1 cellular context compared by ENCODE assay signal in the genomic region with DNA sequence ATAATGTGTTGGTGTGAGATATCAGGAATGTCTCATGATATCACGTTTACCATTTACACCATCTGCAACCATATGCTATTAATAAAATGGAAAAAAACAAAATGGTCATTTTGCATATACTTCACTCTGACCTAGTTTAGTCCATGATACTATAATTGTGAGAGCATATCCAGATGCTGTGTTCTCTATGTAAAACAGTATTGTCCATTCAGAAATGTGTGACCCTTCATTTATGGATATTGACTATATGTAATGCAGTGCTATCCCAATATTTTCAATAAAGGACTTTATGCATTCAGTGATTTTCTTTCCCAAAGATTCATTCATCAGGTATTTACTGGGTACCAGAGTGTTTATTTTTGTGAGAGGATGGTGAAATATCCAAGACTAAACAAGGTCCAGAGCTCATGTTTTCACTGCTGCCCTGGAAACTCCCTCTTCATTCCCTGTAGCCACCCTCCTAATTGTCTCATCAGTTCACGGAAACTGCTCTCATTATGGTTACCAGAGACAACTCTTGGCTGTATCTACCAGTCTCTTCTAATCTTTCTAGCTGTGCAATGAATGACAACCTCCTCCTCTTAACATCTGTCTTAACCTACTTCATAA.
A peak's percentile ranks its signal among the peaks of the same experiment; 100 is the strongest.
TF ChIP-seq lines count a peak whose summit lies in the region.

No MANE protein-coding gene starts in this region.

TF ChIP-seq in A549, 52 proteins besides CTCF, POLR2A, EP300 and RAD21 (continued from another document):
- TF ChIP-seq, protein P1, sequence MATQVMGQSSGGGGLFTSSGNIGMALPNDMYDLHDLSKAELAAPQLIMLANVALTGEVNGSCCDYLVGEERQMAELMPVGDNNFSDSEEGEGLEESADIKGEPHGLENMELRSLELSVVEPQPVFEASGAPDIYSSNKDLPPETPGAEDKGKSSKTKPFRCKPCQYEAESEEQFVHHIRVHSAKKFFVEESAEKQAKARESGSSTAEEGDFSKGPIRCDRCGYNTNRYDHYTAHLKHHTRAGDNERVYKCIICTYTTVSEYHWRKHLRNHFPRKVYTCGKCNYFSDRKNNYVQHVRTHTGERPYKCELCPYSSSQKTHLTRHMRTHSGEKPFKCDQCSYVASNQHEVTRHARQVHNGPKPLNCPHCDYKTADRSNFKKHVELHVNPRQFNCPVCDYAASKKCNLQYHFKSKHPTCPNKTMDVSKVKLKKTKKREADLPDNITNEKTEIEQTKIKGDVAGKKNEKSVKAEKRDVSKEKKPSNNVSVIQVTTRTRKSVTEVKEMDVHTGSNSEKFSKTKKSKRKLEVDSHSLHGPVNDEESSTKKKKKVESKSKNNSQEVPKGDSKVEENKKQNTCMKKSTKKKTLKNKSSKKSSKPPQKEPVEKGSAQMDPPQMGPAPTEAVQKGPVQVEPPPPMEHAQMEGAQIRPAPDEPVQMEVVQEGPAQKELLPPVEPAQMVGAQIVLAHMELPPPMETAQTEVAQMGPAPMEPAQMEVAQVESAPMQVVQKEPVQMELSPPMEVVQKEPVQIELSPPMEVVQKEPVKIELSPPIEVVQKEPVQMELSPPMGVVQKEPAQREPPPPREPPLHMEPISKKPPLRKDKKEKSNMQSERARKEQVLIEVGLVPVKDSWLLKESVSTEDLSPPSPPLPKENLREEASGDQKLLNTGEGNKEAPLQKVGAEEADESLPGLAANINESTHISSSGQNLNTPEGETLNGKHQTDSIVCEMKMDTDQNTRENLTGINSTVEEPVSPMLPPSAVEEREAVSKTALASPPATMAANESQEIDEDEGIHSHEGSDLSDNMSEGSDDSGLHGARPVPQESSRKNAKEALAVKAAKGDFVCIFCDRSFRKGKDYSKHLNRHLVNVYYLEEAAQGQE (IDR thresholded peaks at IDR 0.05) = 0 out of 2 replicates have a peak, but pooled peaks have one; percentile 4
- peak; percentile 12 for TF ChIP-seq CHD2 (IDR thresholded peaks at IDR 0.05; ENCODE audit: low read length, partially characterized antibody)
- 0 out of 2 replicates have a peak, but pooled peaks have one; percentile 71 for TF ChIP-seq HOXA7 (CRISPR knock-in tag; IDR thresholded peaks at IDR 0.05)
- TF ChIP-seq FOSB (CRISPR knock-in tag; IDR thresholded peaks at IDR 0.05) = 0 out of 2 replicates have a peak, but pooled peaks have one; percentile 65
